ENCODE assay signal across 8 cellular contexts in genomic region chr18:24600076-24600654, GRCh38.
DNase-seq lines count a peak whose midpoint lies in the region; ATAC-seq and TF ChIP-seq lines count a peak whose summit lies in the region.

No MANE protein-coding gene starts in this region.

- no peaks in the 10 kb centered on the region for H3K9me3 ChIP-seq in right atrium auricular region

- TF ChIP-seq CTCF in GM06990 (IDR thresholded peaks at IDR 0.05; ENCODE audit: insufficient read depth, low read length, poor library complexity, severe bottlenecking) (peak; percentile 54), VCaP (conservative IDR thresholded peaks at IDR 0.05) (peak; percentile 79), right atrium auricular region (IDR thresholded peaks at IDR 0.05) (peak; percentile 25 to 72)

- H3K36me3 ChIP-seq in GM06990 (ENCODE audit: control insufficient read depth, insufficient read depth, low read length) (no peaks in the 10 kb centered on the region), right atrium auricular region (no peaks in the 10 kb centered on the region)

- H3K27me3 ChIP-seq in GM06990 (replicated peaks; ENCODE audit: control insufficient read depth, insufficient read depth, low read length) (no peaks in the 10 kb centered on the region), right atrium auricular region (no peaks in the 10 kb centered on the region)

- H3K27ac ChIP-seq in VCaP (no peak overlapping the region), right atrium auricular region (no peak overlapping the region)

- ATAC-seq in HG03432 (IDR thresholded peaks at IDR 0.05; ENCODE audit: unreplicated experiment): no peak
- ATAC-seq in HG03097 (IDR thresholded peaks at IDR 0.05; ENCODE audit: low FRiP score, unreplicated experiment): no peak

- H3K4me3 ChIP-seq in GM06990 (replicated peaks; ENCODE audit: low read depth, low read length): no peak overlapping the region
- no peak overlapping the region for H3K4me3 ChIP-seq in right atrium auricular region

- DNase-seq in A172 (ENCODE audit: low spot score) (peak; percentile 60), GM06990 (ENCODE audit: extremely low read depth, insufficient read length) (peak; percentile 10), NCI-H1436 treated with DMSO at 0.1 percent for 48 hours (lab: John Stamatoyannopoulos, UW) (peak; percentile 44), right atrium auricular region (ENCODE audit: low spot score) (no peak), superior temporal gyrus (ENCODE audit: extremely low spot score) (peak; percentile 94)

- H3K4me1 ChIP-seq in right atrium auricular region: no peaks in the 10 kb centered on the region
